Comparison of ENCODE assay signal across 15 cellular contexts in genomic region chr14:71803539-71804260, GRCh38.
DNase-seq lines count a peak whose midpoint lies in the region; ATAC-seq and TF ChIP-seq lines count a peak whose summit lies in the region.
"Had no signal": no experiment of that assay in that cellular context is flagged by ENCODE, and none has a peak within 500 bp of the region (broad histone marks: within the 10 kb centered on the region; RNA-seq: fewer than 3 reads in every experiment).

No MANE protein-coding gene starts in this region.

- intact Hi-C loops in ovary (cut with DNase I), result no loop called here

- no peaks in the 10 kb centered on the region for H3K4me1 ChIP-seq in adipocyte (ENCODE audit: control insufficient read depth, insufficient read depth, low read length)
- H3K4me1 ChIP-seq in ovary (ENCODE audit: insufficient read depth), result no peaks in the 10 kb centered on the region

- H3K36me3 ChIP-seq in adipocyte (ENCODE audit: control insufficient read depth, insufficient read depth, low read length, severe bottlenecking), result no peaks in the 10 kb centered on the region
- H3K36me3 ChIP-seq in ovary, result no peaks in the 10 kb centered on the region

- DNase-seq in SIG-M5 treated with dmso at 0.1 percent for 504 hours (lab: John Stamatoyannopoulos, UW; ENCODE audit: unreplicated experiment) (peak; percentile 12), SIG-M5 (lab: John Stamatoyannopoulos, UW) (no peak), adipocyte (ENCODE audit: low read depth) (peak; percentile 77), foreskin fibroblast (peak; percentile 10 to 26), ovary (no peak)
- no peak for DNase-seq in activated CD4-positive, alpha-beta T cell treated with anti-CD3 and anti-CD28 coated beads for 4 hours
- DNase-seq in effector CD8-positive, alpha-beta T cell (lab: John Stamatoyannopoulos, UW), result no peak
- DNase-seq: activated T-cell treated with anti-CD3 and anti-CD28 coated beads, Interleukin-2, amount 50 U/mL, for 24 hours; aorta; erythroblast; naive B cell; NCI-H1436 treated with DMSO at 0.1 percent for 48 hours; NCI-H748 treated with DMSO at 0.1 percent for 48 hours; testis had no signal

- TF ChIP-seq CTCF in foreskin fibroblast (IDR thresholded peaks at IDR 0.05; ENCODE audit: low read depth, low read length), result no peak
- TF ChIP-seq CTCF in ovary (IDR thresholded peaks at IDR 0.05), result no peak

- WGBS in ovary, 3 donors, result 63 to 81% (median 66%) methylated on average over 3 of the region's 3 CpGs

- TF ChIP-seq EP300 in ovary (IDR thresholded peaks at IDR 0.05), result no peak

- no peak overlapping the region for H3K4me3 ChIP-seq in adipocyte (ENCODE audit: low read length)
- H3K4me3 ChIP-seq in foreskin fibroblast (ENCODE audit: low read depth in 1 of 2, low read length in 2 of 2), result no peak overlapping the region
- H3K4me3 ChIP-seq in ovary, result no peak overlapping the region
- H3K4me3 ChIP-seq: testis had no signal

- TF ChIP-seq POLR2A in ovary (IDR thresholded peaks at IDR 0.05), result no peak

- H3K27me3 ChIP-seq in adipocyte (replicated peaks; ENCODE audit: control insufficient read depth, insufficient read depth, low read length) (no peaks in the 10 kb centered on the region), ovary (no peaks in the 10 kb centered on the region)
- H3K27me3 ChIP-seq: testis had no signal

- no peak overlapping the region for H3K9ac ChIP-seq in adipocyte (ENCODE audit: low read length)

- ATAC-seq in HG03520 (IDR thresholded peaks at IDR 0.05; ENCODE audit: unreplicated experiment), result no peak

- H3K27ac ChIP-seq in ovary, result no peak overlapping the region
- H3K27ac ChIP-seq: testis had no signal

- H3K9me3 ChIP-seq in adipocyte (ENCODE audit: control insufficient read depth, low read length), result no peaks in the 10 kb centered on the region
- no peaks in the 10 kb centered on the region for H3K9me3 ChIP-seq in ovary
- H3K9me3 ChIP-seq: testis had no signal

Comparison
In these comparisons a context has a peak if more than half of its experiments do, and no peak if none do; other contexts are left out.
1. DNase-seq: peak in SIG-M5 treated with dmso at 0.1 percent for 504 hours (single experiment), adipocyte (single experiment) and foreskin fibroblast (2 of 2); none in SIG-M5 (single experiment), activated CD4-positive, alpha-beta T cell treated with anti-CD3 and anti-CD28 coated beads for 4 hours (0 of 2), ovary (0 of 5) and effector CD8-positive, alpha-beta T cell (single experiment).